Comparison of ENCODE assay signal across 18 cellular contexts in the genomic region with DNA sequence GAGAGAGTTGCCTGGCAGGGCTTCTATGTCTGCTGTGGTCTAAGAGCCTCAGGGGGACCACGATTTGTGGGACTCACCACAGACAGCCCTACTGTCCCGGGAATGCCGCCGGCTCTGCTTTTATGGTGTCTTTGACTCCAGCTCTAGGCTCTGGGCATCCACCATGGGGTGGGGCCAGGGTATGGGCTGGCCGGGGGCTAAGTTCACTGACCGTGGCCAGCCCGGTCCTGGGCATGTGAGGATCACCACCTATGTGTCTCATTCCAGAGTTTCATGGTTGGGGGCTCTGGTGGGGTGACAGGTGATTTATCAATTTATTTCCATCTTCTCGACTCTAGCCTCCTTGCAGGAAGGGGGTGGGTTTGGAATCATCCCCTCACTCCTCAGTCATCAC.
A peak's percentile ranks its signal among the peaks of the same experiment; 100 is the strongest.
DNase-seq lines count a peak whose midpoint lies in the region; ATAC-seq lines count a peak whose summit lies in the region.
"Had no signal": no experiment of that assay in that cellular context is flagged by ENCODE, and none has a peak within 500 bp of the region (broad histone marks: within the 10 kb centered on the region; RNA-seq: fewer than 3 reads in every experiment).

No MANE protein-coding gene starts in this region.

- H3K4me3 Mint-ChIP-seq in activated CD4-positive, alpha-beta T cell treated with anti-CD3 and anti-CD28 coated beads, Interleukin-2, amount 10 ng/mL, durations not matched to agents 7 days and 5 days: peak overlapping the region; percentile 53
- peak overlapping the region; percentile 62 for H3K4me3 Mint-ChIP-seq in activated T-helper 1 cell treated with anti-CD3 and anti-CD28 coated beads, Interleukin-12 subunit alpha, Interleukin-12 subunit beta, Interleukin-2, Interleukin-4 antibody, amounts not matched to agents 30 ng/mL and 10 ng/mL and 1 ng/mL, durations not matched to agents 14 hours and 24 hours and 36 hours
- H3K4me3 Mint-ChIP-seq in natural killer cell treated with Interleukin-12 subunit alpha and Interleukin-12 subunit beta and Interleukin-15 and Interleukin-18, amount 100 ng/mL, for 72 hours: peak overlapping the region; percentile 76
- H3K4me3 Mint-ChIP-seq: activated B cell treated with CpG ODN at 0.5 μM for 24 hours, HFFc6 had no signal

- peaks cover 86% of the 10 kb centered on the region for H3K4me1 Mint-ChIP-seq in activated CD4-positive, alpha-beta T cell treated with anti-CD3 and anti-CD28 coated beads, Interleukin-2, amount 10 ng/mL, durations not matched to agents 7 days and 5 days
- H3K4me1 Mint-ChIP-seq in activated T-helper 1 cell treated with anti-CD3 and anti-CD28 coated beads, Interleukin-12 subunit alpha, Interleukin-12 subunit beta, Interleukin-2, Interleukin-4 antibody, amounts not matched to agents 30 ng/mL and 10 ng/mL and 1 ng/mL, durations not matched to agents 14 hours and 24 hours and 36 hours (ENCODE audit: low read depth): peaks cover 90% of the 10 kb centered on the region
- peaks cover 51 to 59% of the 10 kb centered on the region in 2 donors for H3K4me1 Mint-ChIP-seq in natural killer cell treated with Interleukin-12 subunit alpha and Interleukin-12 subunit beta and Interleukin-15 and Interleukin-18, amount 100 ng/mL, for 72 hours (ENCODE audit: low read depth in 2 of 2)

- peaks cover 13% of the 10 kb centered on the region for H3K36me3 Mint-ChIP-seq in activated CD4-positive, alpha-beta T cell treated with anti-CD3 and anti-CD28 coated beads, Interleukin-2, amount 10 ng/mL, durations not matched to agents 7 days and 5 days (ENCODE audit: low read depth)
- H3K36me3 Mint-ChIP-seq in activated T-helper 1 cell treated with anti-CD3 and anti-CD28 coated beads, Interleukin-12 subunit alpha, Interleukin-12 subunit beta, Interleukin-2, Interleukin-4 antibody, amounts not matched to agents 30 ng/mL and 10 ng/mL and 1 ng/mL, durations not matched to agents 14 hours and 24 hours and 36 hours (ENCODE audit: low read depth): peaks cover 13% of the 10 kb centered on the region
- H3K36me3 Mint-ChIP-seq in natural killer cell treated with Interleukin-12 subunit alpha and Interleukin-12 subunit beta and Interleukin-15 and Interleukin-18, amount 100 ng/mL, for 72 hours: no peaks in the 10 kb centered on the region

- POLR2A ChIA-PET in activated CD4-positive, alpha-beta T cell treated with anti-CD3 and anti-CD28 coated beads, Interleukin-2, amount 10 ng/mL, durations not matched to agents 7 days and 5 days (lab: Charles Lee): interaction anchor here (0.7 to 1.7 kb wide), 3 partner anchors 13 to 140 kb away, joined by 3 to 16 read pairs (median 3); partner anchors contain the start of gene GADD45G

- H3K27ac ChIP-seq in KOPT-K1 (ENCODE audit: low read depth, low read length, poor library complexity, severe bottlenecking): peak overlapping the region; percentile 52
- H3K27ac ChIP-seq: A549, ascending aorta, neutrophil had no signal

- no peaks in the 10 kb centered on the region for H3K9me3 Mint-ChIP-seq in activated CD4-positive, alpha-beta T cell treated with anti-CD3 and anti-CD28 coated beads, Interleukin-2, amount 10 ng/mL, durations not matched to agents 7 days and 5 days
- H3K9me3 Mint-ChIP-seq in activated T-helper 1 cell treated with anti-CD3 and anti-CD28 coated beads, Interleukin-12 subunit alpha, Interleukin-12 subunit beta, Interleukin-2, Interleukin-4 antibody, amounts not matched to agents 30 ng/mL and 10 ng/mL and 1 ng/mL, durations not matched to agents 14 hours and 24 hours and 36 hours: peaks cover 4% of the 10 kb centered on the region
- H3K9me3 Mint-ChIP-seq in natural killer cell treated with Interleukin-12 subunit alpha and Interleukin-12 subunit beta and Interleukin-15 and Interleukin-18, amount 100 ng/mL, for 72 hours: no peaks in the 10 kb centered on the region
- H3K9me3 Mint-ChIP-seq: activated B cell treated with CpG ODN at 0.5 μM for 24 hours had no signal

- intact Hi-C loops in activated T-helper 1 cell treated with anti-CD3 and anti-CD28 coated beads, Interleukin-12 subunit alpha, Interleukin-12 subunit beta, Interleukin-2, Interleukin-4 antibody, amounts not matched to agents 30 ng/mL and 10 ng/mL and 1 ng/mL, durations not matched to agents 14 hours and 24 hours and 36 hours (cut with micrococcal nuclease): loop anchor here (5.0 to 10.0 kb wide), 5 partner anchors 68 to 409 kb away; no protein-coding TSS in a partner anchor

- H3K27me3 Mint-ChIP-seq in activated CD4-positive, alpha-beta T cell treated with anti-CD3 and anti-CD28 coated beads, Interleukin-2, amount 10 ng/mL, durations not matched to agents 7 days and 5 days: peaks cover 1% of the 10 kb centered on the region
- H3K27me3 Mint-ChIP-seq in activated T-helper 1 cell treated with anti-CD3 and anti-CD28 coated beads, Interleukin-12 subunit alpha, Interleukin-12 subunit beta, Interleukin-2, Interleukin-4 antibody, amounts not matched to agents 30 ng/mL and 10 ng/mL and 1 ng/mL, durations not matched to agents 14 hours and 24 hours and 36 hours (ENCODE audit: insufficient read depth): no peaks in the 10 kb centered on the region
- H3K27me3 Mint-ChIP-seq in natural killer cell treated with Interleukin-12 subunit alpha and Interleukin-12 subunit beta and Interleukin-15 and Interleukin-18, amount 100 ng/mL, for 72 hours: peaks cover 0 to 3% of the 10 kb centered on the region in 2 donors
- H3K27me3 Mint-ChIP-seq: activated B cell treated with CpG ODN at 0.5 μM for 24 hours had no signal

- no peak for ATAC-seq in natural killer cell treated with Interleukin-12 subunit alpha and Interleukin-12 subunit beta and Interleukin-15 and Interleukin-18, amount 100 ng/mL, for 72 hours
- ATAC-seq in GM21526 (IDR thresholded peaks at IDR 0.05; ENCODE audit: low FRiP score, unreplicated experiment): no peak
- ATAC-seq: A549, left cardiac atrium had no signal

- no peak for DNase-seq in activated CD4-positive, alpha-beta T cell treated with anti-CD3 and anti-CD28 coated beads, Interleukin-2, amount 10 ng/mL, durations not matched to agents 7 days and 5 days
- DNase-seq in activated CD4-positive, alpha-beta T cell treated with anti-CD3 and anti-CD28 coated beads for 48 hours: no peak
- DNase-seq in activated T-helper 1 cell treated with anti-CD3 and anti-CD28 coated beads, Interleukin-12 subunit alpha, Interleukin-12 subunit beta, Interleukin-2, Interleukin-4 antibody, amounts not matched to agents 30 ng/mL and 10 ng/mL and 1 ng/mL, durations not matched to agents 14 hours and 24 hours and 36 hours (ENCODE audit: low spot score): no peak
- peak; percentile 55 for DNase-seq in natural killer cell treated with Interleukin-12 subunit alpha and Interleukin-12 subunit beta and Interleukin-15 and Interleukin-18, amount 100 ng/mL, for 72 hours (ENCODE audit: low spot score)
- DNase-seq in hepatic stellate cell (ENCODE audit: low spot score) (no peak), NCI-H774 (lab: John Stamatoyannopoulos, UW) (no peak)
- DNase-seq: activated B cell treated with CpG ODN at 0.5 μM for 24 hours, HFFc6, left cardiac atrium, midbrain, NCI-H1436, NCI-H2171, retina had no signal

- no peaks in the 10 kb centered on the region for H3K36me3 ChIP-seq in KOPT-K1 (ENCODE audit: insufficient read depth, low read length)
- H3K36me3 ChIP-seq: ascending aorta, neutrophil had no signal

- H3K27ac Mint-ChIP-seq in activated CD4-positive, alpha-beta T cell treated with anti-CD3 and anti-CD28 coated beads, Interleukin-2, amount 10 ng/mL, durations not matched to agents 7 days and 5 days: peak overlapping the region; percentile 92
- peak overlapping the region; percentile 89 for H3K27ac Mint-ChIP-seq in activated T-helper 1 cell treated with anti-CD3 and anti-CD28 coated beads, Interleukin-12 subunit alpha, Interleukin-12 subunit beta, Interleukin-2, Interleukin-4 antibody, amounts not matched to agents 30 ng/mL and 10 ng/mL and 1 ng/mL, durations not matched to agents 14 hours and 24 hours and 36 hours
- peak overlapping the region; percentile 77 to 91 for H3K27ac Mint-ChIP-seq in natural killer cell treated with Interleukin-12 subunit alpha and Interleukin-12 subunit beta and Interleukin-15 and Interleukin-18, amount 100 ng/mL, for 72 hours
- H3K27ac Mint-ChIP-seq: HFFc6 had no signal

- no peaks in the 10 kb centered on the region for H3K9me3 ChIP-seq in KOPT-K1 (ENCODE audit: insufficient read depth, low read length, poor library complexity, severe bottlenecking)
- H3K9me3 ChIP-seq: A549, ascending aorta had no signal

- CTCF ChIA-PET in activated CD4-positive, alpha-beta T cell treated with anti-CD3 and anti-CD28 coated beads, Interleukin-2, amount 10 ng/mL, durations not matched to agents 7 days and 5 days (lab: Charles Lee): interaction anchor here (0.9 to 1.6 kb wide), 5 partner anchors 11 to 141 kb away, joined by 3 to 5 read pairs (median 4); no protein-coding TSS in a partner anchor
